8 cellular contexts compared by ENCODE assay signal in the genomic region with DNA sequence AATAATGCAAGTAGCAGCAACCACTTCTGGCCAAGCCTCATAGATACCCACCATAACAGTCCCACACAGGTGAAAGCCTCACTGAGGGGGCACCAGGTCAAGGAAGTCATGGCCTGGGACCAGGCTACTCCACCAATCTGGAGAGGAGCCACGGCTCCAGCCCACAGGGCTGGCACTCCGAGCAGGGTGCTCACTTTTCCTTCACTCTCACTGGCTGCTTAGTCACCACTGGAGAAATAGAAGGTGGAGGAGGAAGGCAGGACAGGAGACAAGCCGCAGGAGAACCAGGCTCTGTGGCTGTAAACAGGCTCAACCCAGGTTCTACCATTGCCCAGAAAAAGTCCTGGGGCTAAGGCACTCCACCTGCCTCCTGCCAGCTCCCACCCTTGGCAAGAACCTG. TPM values are rescaled to one million over a fixed set of nuclear protein-coding genes. Genes with fewer than 3 reads are reported as not detected.
A peak's percentile ranks its signal among the peaks of the same experiment; 100 is the strongest.
DNase-seq lines count a peak whose midpoint lies in the region; ATAC-seq and TF ChIP-seq lines count a peak whose summit lies in the region.

No MANE protein-coding gene starts in this region.

- H3K4me3 ChIP-seq in cardiac muscle cell (peak overlapping the region; percentile 62), adrenal gland (peak overlapping the region in 1 of 4 donors; percentile 96), upper lobe of right lung (peak overlapping the region; percentile 75)

- intact Hi-C loops in Right ventricle myocardium inferior (cut with DNase I) (no loop called here), adrenal gland (cut with DNase I) (no loop called here), upper lobe of right lung (cut with DNase I) (no loop called here)

- H3K4me1 ChIP-seq in cardiac muscle cell (ENCODE audit: low read depth): peaks cover 10% of the 10 kb centered on the region
- H3K4me1 ChIP-seq in adrenal gland (replicated peaks in 1 of 2): peaks cover 16 to 17% of the 10 kb centered on the region in 2 donors
- peaks cover 17% of the 10 kb centered on the region for H3K4me1 ChIP-seq in upper lobe of right lung

- ATAC-seq in Right ventricle myocardium inferior (no peak), upper lobe of right lung (no peak), GM21528 (IDR thresholded peaks at IDR 0.05; ENCODE audit: low FRiP score, unreplicated experiment) (no peak), HG03378 (IDR thresholded peaks at IDR 0.05; ENCODE audit: unreplicated experiment) (no peak)

- no peaks in the 10 kb centered on the region for H3K9me3 ChIP-seq in cardiac muscle cell (ENCODE audit: low read depth)
- H3K9me3 ChIP-seq in adrenal gland (replicated peaks in 1 of 3): no peaks in the 10 kb centered on the region
- no peaks in the 10 kb centered on the region for H3K9me3 ChIP-seq in upper lobe of right lung

- no peak for DNase-seq in cardiac muscle cell (ENCODE audit: low read depth in 1 of 2, low spot score in 1 of 2)
- no peak for DNase-seq in Right ventricle myocardium inferior (ENCODE audit: missing footprints)
- peak in 4 of 7 donors; percentile 49 to 63 (median 52) for DNase-seq in adrenal gland
- peak; percentile 53 for DNase-seq in kidney tubule cell (ENCODE audit: low spot score)
- no peak for DNase-seq in upper lobe of right lung
- no peak for DNase-seq in NCI-H2196 (lab: John Stamatoyannopoulos, UW; ENCODE audit: unreplicated experiment)

- TF ChIP-seq POLR2A in adrenal gland (IDR thresholded peaks at IDR 0.05): peak in 1 of 2 donors; percentile 63

- H3K27ac ChIP-seq in cardiac muscle cell (peak overlapping the region; percentile 98), adrenal gland (peak overlapping the region; percentile 35 to 98 (median 93)), upper lobe of right lung (peak overlapping the region; percentile 87)

- H3K36me3 ChIP-seq in cardiac muscle cell (peaks cover 55% of the 10 kb centered on the region), adrenal gland (replicated peaks in 1 of 2) (peaks cover 0 to 79% of the 10 kb centered on the region in 2 donors), upper lobe of right lung (peaks cover 74% of the 10 kb centered on the region)

- 29 to 59% (median 48%) methylated on average over 2 to 3 of the region's 3 CpGs; no CpG with 5 or more reads in 1 of the 4 donors for WGBS in adrenal gland, 4 donors

- TF ChIP-seq CTCF in cardiac muscle cell (IDR thresholded peaks at IDR 0.05; ENCODE audit: low read depth, low read length) (no peak), adrenal gland (IDR thresholded peaks at IDR 0.05) (no peak), upper lobe of right lung (IDR thresholded peaks at IDR 0.05) (no peak)

- no peaks in the 10 kb centered on the region for H3K27me3 ChIP-seq in cardiac muscle cell
- H3K27me3 ChIP-seq in adrenal gland: no peaks in the 10 kb centered on the region
- H3K27me3 ChIP-seq in upper lobe of right lung: no peaks in the 10 kb centered on the region

RNA-seq across cellular contexts. Expression of a gene that starts 1.2 kb away (rescaled TPM):
- total RNA-seq in cardiac muscle cell: 103 and 122 TPM in 2 replicates
- 50.5 and 61.8 TPM in 2 replicates for polyA plus RNA-seq in cardiac muscle cell
- total RNA-seq in Right ventricle myocardium inferior: 54.0 TPM
- 100 to 1,000 TPM in 2 of 8 donors, 10 to 100 TPM in 6; 64.0 to 744 (median 88.2) TPM for total RNA-seq in adrenal gland
- polyA plus RNA-seq in adrenal gland: 10 to 100 TPM; 26.1 to 43.4 (median 27.8) TPM
- 63.9 TPM for total RNA-seq in upper lobe of right lung

RNA-seq across cellular contexts. Expression of a gene that starts 13.4 kb away (rescaled TPM):
- 875 and 1,233 TPM in 2 replicates for total RNA-seq in cardiac muscle cell
- 615 and 708 TPM in 2 replicates for polyA plus RNA-seq in cardiac muscle cell
- total RNA-seq in Right ventricle myocardium inferior: 543 TPM
- total RNA-seq in adrenal gland: 1,000 to 10,000 TPM in 3 of 8 donors, 100 to 1,000 TPM in 5; 490 to 1,423 (median 859) TPM
- 1,000 to 10,000 TPM in 2 of 3 donors, 100 to 1,000 TPM in 1; 346 to 1,805 (median 1,141) TPM for polyA plus RNA-seq in adrenal gland
- 489 TPM for total RNA-seq in upper lobe of right lung

RNA-seq across cellular contexts. Expression of a gene that starts 14.9 kb away (rescaled TPM):
- 277 and 345 TPM in 2 replicates for total RNA-seq in cardiac muscle cell
- polyA plus RNA-seq in cardiac muscle cell: 173 and 188 TPM in 2 replicates
- total RNA-seq in Right ventricle myocardium inferior: 207 TPM
- total RNA-seq in adrenal gland: 100 to 1,000 TPM; 183 to 326 (median 272) TPM
- polyA plus RNA-seq in adrenal gland: 100 to 1,000 TPM; 144 to 534 (median 353) TPM
- total RNA-seq in upper lobe of right lung: 172 TPM

RNA-seq across cellular contexts. Expression of a gene that starts 25.6 kb away (rescaled TPM):
- 94.4 and 116 TPM in 2 replicates for total RNA-seq in cardiac muscle cell
- polyA plus RNA-seq in cardiac muscle cell: 42.0 and 44.3 TPM in 2 replicates
- total RNA-seq in Right ventricle myocardium inferior: 52.9 TPM
- total RNA-seq in adrenal gland: 100 to 1,000 TPM in 1 of 8 donors, 10 to 100 TPM in 7; 63.0 to 101 (median 85.4) TPM
- 10 to 100 TPM; 46.2 to 90.4 (median 69.0) TPM for polyA plus RNA-seq in adrenal gland
- 83.9 TPM for total RNA-seq in upper lobe of right lung

RNA-seq across cellular contexts. Expression of a gene that starts 46.7 kb away (rescaled TPM):
- total RNA-seq in cardiac muscle cell (44.4 and 59.2 TPM in 2 replicates), Right ventricle myocardium inferior (9.4 TPM), adrenal gland (10 to 100 TPM; 23.5 to 46.4 (median 33.9) TPM), upper lobe of right lung (22.1 TPM)
- polyA plus RNA-seq in cardiac muscle cell (0.39 and 0.56 TPM in 2 replicates), adrenal gland (10 to 100 TPM; 13.4 to 17.7 (median 15.7) TPM)

Comparison
In these comparisons a context has a peak if more than half of its experiments do, and no peak if none do; other contexts are left out.
1. DNase-seq: peak in adrenal gland (4 of 7) and kidney tubule cell (single experiment); none in cardiac muscle cell (0 of 2), Right ventricle myocardium inferior (single experiment), upper lobe of right lung (single experiment) and NCI-H2196 (single experiment).
2. Peak in every context shown above with its lines, with median percentiles within 50 percentile points of each other: H3K27ac ChIP-seq.